Comparison of ENCODE assay signal across 1 cellular context in the genomic region with DNA sequence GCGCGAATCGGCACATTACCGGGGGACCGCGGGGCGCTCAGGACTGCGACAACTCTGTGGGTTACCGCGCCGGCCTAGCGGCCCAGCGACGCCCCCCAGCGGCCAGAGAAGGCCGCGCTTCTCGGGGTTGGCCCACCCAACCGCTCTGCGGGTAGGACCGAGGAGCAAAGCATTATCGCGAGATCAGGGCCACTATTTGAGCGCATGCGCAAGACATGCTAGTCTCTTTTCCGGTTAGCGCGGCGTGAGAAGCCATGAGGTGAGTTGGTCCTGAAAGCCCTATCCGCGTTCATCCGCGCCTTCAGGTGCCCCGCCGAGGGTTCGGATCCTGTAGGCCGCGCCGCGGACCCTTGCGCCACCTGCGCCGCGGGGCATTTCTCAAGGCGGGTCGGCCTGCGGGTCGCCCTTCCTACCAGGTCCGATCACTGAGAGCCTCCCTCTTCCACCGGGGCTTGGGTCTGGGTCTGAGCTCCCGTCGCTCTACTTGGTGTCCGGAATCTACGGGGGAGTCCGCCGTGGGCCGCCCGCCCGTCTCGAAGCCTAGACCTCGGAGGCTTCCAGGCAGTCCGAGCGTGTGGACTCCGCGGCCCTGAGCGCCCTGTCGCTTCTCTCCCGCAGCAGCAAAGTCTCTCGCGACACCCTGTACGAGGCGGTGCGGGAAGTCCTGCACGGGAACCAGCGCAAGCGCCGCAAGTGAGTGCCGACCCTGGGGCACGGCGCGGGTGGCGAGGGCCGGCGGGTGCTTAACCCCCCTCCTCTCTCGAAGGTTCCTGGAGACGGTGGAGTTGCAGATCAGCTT.
TF ChIP-seq lines count a peak whose summit lies in the region.

Gene RPL10A, plus strand, starts transcription at position 221 of the 799 bp plus-strand sequence. Its CDS starts 34 bp downstream, at position 255.

TF ChIP-seq in H1, 55 proteins besides CTCF, POLR2A, EP300 and RAD21 (continued from another document):
- peak; percentile 87 for TF ChIP-seq MAX (IDR thresholded peaks at IDR 0.05)
- no peak for TF ChIP-seq RFX5 (IDR thresholded peaks at IDR 0.05; ENCODE audit: borderline replicate concordance, low read depth, low read length)
- peak; percentile 40 for TF ChIP-seq NANOG (IDR thresholded peaks at IDR 0.05; ENCODE audit: insufficient read depth, low read depth, low read length, poor library complexity, severe bottlenecking)
- TF ChIP-seq KDM4A (IDR thresholded peaks at IDR 0.05; ENCODE audit: low read depth, low read length, severe bottlenecking): peak; percentile 98
- peak; percentile 26; the same call in 1 of the 2 replicates for TF ChIP-seq SRF (IDR thresholded peaks at IDR 0.05; ENCODE audit: low read depth, low read length)
- TF ChIP-seq BACH1 (IDR thresholded peaks at IDR 0.05; ENCODE audit: low read length): peak; percentile 76; the same call in 1 of the 2 replicates
- TF ChIP-seq POLR2AphosphoS5 (IDR thresholded peaks at IDR 0.05; ENCODE audit: low read depth, low read length): peak; percentile 100
- 0 out of 2 replicates have a peak, but pooled peaks have one; percentile 1 for TF ChIP-seq TEAD4 (IDR thresholded peaks at IDR 0.05; ENCODE audit: low read depth, low read length)
- TF ChIP-seq CHD2 (IDR thresholded peaks at IDR 0.05; ENCODE audit: low read length): peak; percentile 100
- TF ChIP-seq BRCA1 (IDR thresholded peaks at IDR 0.05; ENCODE audit: low read depth, low read length): peak; percentile 98
- 0 out of 2 replicates have a peak, but pooled peaks have one; percentile 41 for TF ChIP-seq YY1 (IDR thresholded peaks at IDR 0.05; ENCODE audit: low read depth, low read length)
- TF ChIP-seq, protein P1, sequence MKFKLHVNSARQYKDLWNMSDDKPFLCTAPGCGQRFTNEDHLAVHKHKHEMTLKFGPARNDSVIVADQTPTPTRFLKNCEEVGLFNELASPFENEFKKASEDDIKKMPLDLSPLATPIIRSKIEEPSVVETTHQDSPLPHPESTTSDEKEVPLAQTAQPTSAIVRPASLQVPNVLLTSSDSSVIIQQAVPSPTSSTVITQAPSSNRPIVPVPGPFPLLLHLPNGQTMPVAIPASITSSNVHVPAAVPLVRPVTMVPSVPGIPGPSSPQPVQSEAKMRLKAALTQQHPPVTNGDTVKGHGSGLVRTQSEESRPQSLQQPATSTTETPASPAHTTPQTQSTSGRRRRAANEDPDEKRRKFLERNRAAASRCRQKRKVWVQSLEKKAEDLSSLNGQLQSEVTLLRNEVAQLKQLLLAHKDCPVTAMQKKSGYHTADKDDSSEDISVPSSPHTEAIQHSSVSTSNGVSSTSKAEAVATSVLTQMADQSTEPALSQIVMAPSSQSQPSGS (IDR thresholded peaks at IDR 0.05; ENCODE audit: low read length): peak; percentile 85
- TF ChIP-seq CTBP2 (IDR thresholded peaks at IDR 0.05; ENCODE audit: borderline replicate concordance, insufficient read depth, insufficient read length, low read length): peak; percentile 68
- TF ChIP-seq ZNF274 (IDR thresholded peaks at IDR 0.05; ENCODE audit: borderline replicate concordance, extremely low read depth, low read length): no peak
- peak; percentile 44; the same call in 1 of the 2 replicates for TF ChIP-seq E2F6 (IDR thresholded peaks at IDR 0.05)
- TF ChIP-seq HDAC2 (IDR thresholded peaks at IDR 0.05; ENCODE audit: borderline replicate concordance in 1 of 2, low read depth in 2 of 2, low read length in 2 of 2): 0 out of 4 replicates have a peak, but pooled peaks of 1 of the 2 experiments have one; percentile 47
- no peak for TF ChIP-seq CBX5 (IDR thresholded peaks at IDR 0.05; ENCODE audit: low read depth, low read length)
